Comparison of ENCODE assay signal across 13 cellular contexts in genomic region chr14:95769431-95769830, GRCh38. TPM values are rescaled to one million over a fixed set of nuclear protein-coding genes. Genes with fewer than 3 reads are reported as not detected.
"Had no signal": no experiment of that assay in that cellular context is flagged by ENCODE, and none has a peak within 500 bp of the region (broad histone marks: within the 10 kb centered on the region; RNA-seq: fewer than 3 reads in every experiment).

No MANE protein-coding gene starts in this region.

RNA-seq across cellular contexts. Expression of gene TCL1A, which starts 55.5 kb away (rescaled TPM):
- total RNA-seq: chondrocyte, dermis microvascular lymphatic vessel endothelial cell, endothelial cell of umbilical vein, epithelial cell of proximal tubule, gastrocnemius medialis, glomerular endothelial cell, kidney epithelial cell, left cardiac atrium, left lung, left ventricle myocardium superior, lower leg skin, lower lobe of right lung, lung microvascular endothelial cell had no signal
